Comparison of ENCODE assay signal across 21 cellular contexts in the genomic region with DNA sequence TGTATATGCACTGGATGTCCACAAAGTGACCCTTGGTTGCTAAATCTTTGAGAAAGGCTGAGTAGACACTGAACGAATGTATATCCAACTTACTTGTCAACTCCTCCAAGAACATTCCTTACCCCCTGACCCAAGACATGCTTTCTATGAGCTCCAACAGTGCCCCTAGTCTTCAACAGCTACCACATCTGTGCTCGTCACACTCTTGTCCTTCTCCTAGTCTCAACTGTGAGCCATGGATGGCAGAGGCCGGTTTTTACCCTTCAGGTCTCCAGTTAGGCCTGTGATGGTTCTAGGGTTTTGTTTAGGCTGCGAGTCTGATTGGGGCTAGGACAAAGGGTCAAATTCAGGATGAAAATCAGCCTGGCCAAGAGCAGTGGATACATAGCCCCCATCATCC.
"Had no signal": no experiment of that assay in that cellular context is flagged by ENCODE, and none has a peak within 500 bp of the region (broad histone marks: within the 10 kb centered on the region; RNA-seq: fewer than 3 reads in every experiment).

No MANE protein-coding gene starts in this region.

- FAIRE-seq: kidney had no signal

- H3K36me3 ChIP-seq: left ventricle myocardium inferior, ovary, suprapubic skin, thoracic aorta, tibial artery, uterus had no signal

- DNase-seq: kidney; left colon; left ventricle myocardium inferior; naive B cell; natural killer cell; ovary; right cardiac atrium; stimulated activated CD4-positive, alpha-beta T cell treated with anti-CD3 and anti-CD28 coated beads, Interleukin-12 subunit alpha, Interleukin-12 subunit beta, amount 100 ng/mL, for 4 hours; stimulated activated CD4-positive, alpha-beta T cell treated with anti-CD3 and anti-CD28 coated beads, Interleukin-15, amount 100 ng/mL, for 24 hours; stimulated activated CD4-positive, alpha-beta T cell treated with anti-CD3 and anti-CD28 coated beads, Interleukin-2, amount 100 ng/mL, for 24 hours; stimulated activated CD4-positive, alpha-beta T cell treated with anti-CD3 and anti-CD28 coated beads, Interleukin-4, amount 100 ng/mL, for 24 hours; stimulated activated naive CD4-positive, alpha-beta T cell; tibial artery; trophoblast cell; uterus had no signal

- H3K27me3 ChIP-seq: ovary, suprapubic skin, tibial artery, uterus had no signal

- H3K4me3 ChIP-seq: left ventricle myocardium inferior, lung, ovary, skin epidermis, suprapubic skin, thoracic aorta, tibial artery, uterus had no signal

- H3K9me3 ChIP-seq: left ventricle myocardium inferior, ovary, suprapubic skin, thoracic aorta, tibial artery, uterus had no signal

- H3K27ac ChIP-seq: left ventricle myocardium inferior, ovary, skin epidermis, suprapubic skin, thoracic aorta, tibial artery, uterus had no signal

- ATAC-seq: left colon; natural killer cell; right cardiac atrium; sciatic nerve; stimulated activated effector memory CD8-positive, alpha-beta T cell treated with anti-CD3 and anti-CD28 coated beads, Interleukin-12 subunit alpha, Interleukin-12 subunit beta, amount 100 ng/mL, for 72 hours had no signal
